10 cellular contexts compared by ENCODE assay signal in genomic region chr10:13839430-13839986, GRCh38.
DNase-seq lines count a peak whose midpoint lies in the region; ATAC-seq, FAIRE-seq and TF ChIP-seq lines count a peak whose summit lies in the region.
"Had no signal": no experiment of that assay in that cellular context is flagged by ENCODE, and none has a peak within 500 bp of the region (broad histone marks: within the 10 kb centered on the region; RNA-seq: fewer than 3 reads in every experiment).

No MANE protein-coding gene starts in this region.

- DNase-seq in HT1080 (ENCODE audit: low read depth), result peak; percentile 94
- DNase-seq in bronchial epithelial cell (ENCODE audit: low read depth), result peak; percentile 34
- peak; percentile 89 for DNase-seq in iris pigment epithelial cell (ENCODE audit: low read depth)
- DNase-seq in tibial artery, result peak; percentile 40 to 85
- no peak for DNase-seq in stimulated activated CD4-positive, alpha-beta T cell treated with anti-CD3 and anti-CD28 coated beads, Interleukin-4, amount 100 ng/mL, for 24 hours
- DNase-seq: activated gamma-delta T cell, lower lobe of right lung had no signal

- H3K36me3 ChIP-seq in bronchial epithelial cell (ENCODE audit: control insufficient read depth, insufficient read depth, low read length), result no peaks in the 10 kb centered on the region
- no peaks in the 10 kb centered on the region for H3K36me3 ChIP-seq in tibial artery
- H3K36me3 ChIP-seq: lower lobe of right lung had no signal

- intact Hi-C loops in tibial artery (cut with DNase I; ENCODE audit: low total_unique reads), result loop anchor here (10.0 kb wide), 1 partner anchor 115 kb away; no protein-coding TSS in a partner anchor

- no peaks in the 10 kb centered on the region for H3K27me3 ChIP-seq in bronchial epithelial cell (ENCODE audit: control insufficient read depth, insufficient read depth, low read length)
- no peaks in the 10 kb centered on the region for H3K27me3 ChIP-seq in tibial artery

- H3K27ac ChIP-seq in tibial artery, result peak overlapping the region; percentile 70 to 81
- H3K27ac ChIP-seq: lower lobe of right lung had no signal

- H3K4me3 ChIP-seq in bronchial epithelial cell (ENCODE audit: low read depth, low read length) (no peak overlapping the region), tibial artery (no peak overlapping the region)
- H3K4me3 ChIP-seq: lower lobe of right lung had no signal

- H3K4me1 ChIP-seq in tibial artery, result peaks cover 0 to 88% (median 51%) of the 10 kb centered on the region in 4 donors

- ATAC-seq in HG03439 (IDR thresholded peaks at IDR 0.05; ENCODE audit: unreplicated experiment), result no peak
- no peak for ATAC-seq in GM19467 (IDR thresholded peaks at IDR 0.05; ENCODE audit: unreplicated experiment)
- ATAC-seq: activated CD4-positive, CD25-positive, alpha-beta regulatory T cell treated with anti-CD3 and anti-CD28 coated beads, Interleukin-2, amount 50 U/mL, for 24 hours; lower lobe of right lung had no signal

- no peaks in the 10 kb centered on the region for H3K9me3 ChIP-seq in tibial artery
- H3K9me3 ChIP-seq: lower lobe of right lung had no signal

- FAIRE-seq in bronchial epithelial cell (lab: Jason Lieb, UNC), result no peak

- TF ChIP-seq CTCF in bronchial epithelial cell (IDR thresholded peaks at IDR 0.05; ENCODE audit: insufficient read depth, low read length, severe bottlenecking), result no peak
- no peak for TF ChIP-seq CTCF in tibial artery (IDR thresholded peaks at IDR 0.05)
